ENCODE assay signal across 8 cellular contexts in genomic region chr4:4047202-4047601, GRCh38.
DNase-seq lines count a peak whose midpoint lies in the region; ATAC-seq and TF ChIP-seq lines count a peak whose summit lies in the region.
"Not testable (repeated sequence)": the region's sequence is repeated elsewhere in the genome, so short reads cannot be mapped to it uniquely, and the experiment has no call there.

No MANE protein-coding gene starts in this region.

- intact Hi-C loops in Caco-2 (cut with micrococcal nuclease; ENCODE audit: unreplicated experiment): not testable (repeated sequence)

- BruUV-seq in Caco-2 (replicated peaks; lab: Mats Ljungman, UMichigan): not testable (repeated sequence)

- not testable (repeated sequence) for H3K27me3 ChIP-seq in Caco-2 (replicated peaks; ENCODE audit: control insufficient read depth, insufficient read depth, low read length); HUES48 (ENCODE audit: control insufficient read depth, insufficient read depth, low read length); ectodermal cell (ENCODE audit: control insufficient read depth, insufficient read depth, low read length, poor library complexity, severe bottlenecking); iPS DF 6.9 (ENCODE audit: control insufficient read depth, insufficient read depth, low read length)

- H3K27ac ChIP-seq in HUES48 (ENCODE audit: low read depth, low read length) (peak overlapping the region; percentile 94), ectodermal cell (ENCODE audit: insufficient read depth, low read depth, low read length, poor library complexity, severe bottlenecking) (peak overlapping the region; percentile 36)
- not testable (repeated sequence) for H3K27ac ChIP-seq in iPS DF 6.9 (ENCODE audit: low read length)

- H3K4me1 ChIP-seq in Caco-2: peaks cover 13% of the 10 kb centered on the region
- not testable (repeated sequence) for H3K4me1 ChIP-seq in HUES48 (ENCODE audit: control insufficient read depth, insufficient read depth, low read length); ectodermal cell (ENCODE audit: control insufficient read depth, insufficient read depth, low read length); iPS DF 6.9 (ENCODE audit: control insufficient read depth, insufficient read depth, low read length)

- H3K27me3 Mint-ChIP-seq in Caco-2 (ENCODE audit: insufficient read depth, unreplicated experiment): not testable (repeated sequence)
- H3K27me3 Mint-ChIP-seq in activated T-cell treated with anti-CD3 and anti-CD28 coated beads, Interleukin-2, amount 50 U/mL, for 72 hours (ENCODE audit: low read depth): peaks cover 42% of the 10 kb centered on the region
- H3K27me3 Mint-ChIP-seq in nephron progenitor cell (ENCODE audit: low read depth, poor library complexity): peaks cover 11% of the 10 kb centered on the region
- H3K27me3 Mint-ChIP-seq in stimulated activated naive CD8-positive, alpha-beta T cell treated with anti-CD3 and anti-CD28 coated beads, Interleukin-15, amount 100 ng/mL, for 72 hours: peaks cover 59% of the 10 kb centered on the region

- CTCF ChIA-PET in Caco-2 (lab: Charles Lee): not testable (repeated sequence)

- peak overlapping the region; percentile 83 for H3K27ac Mint-ChIP-seq in Caco-2 (ENCODE audit: unreplicated experiment)
- not testable (repeated sequence) for H3K27ac Mint-ChIP-seq in activated T-cell treated with anti-CD3 and anti-CD28 coated beads, Interleukin-2, amount 50 U/mL, for 72 hours; stimulated activated naive CD8-positive, alpha-beta T cell treated with anti-CD3 and anti-CD28 coated beads, Interleukin-15, amount 100 ng/mL, for 72 hours
- peak overlapping the region; percentile 85 for H3K27ac Mint-ChIP-seq in nephron progenitor cell

- not testable (repeated sequence) for H3K4me3 ChIP-seq in Caco-2 (ENCODE audit: low read depth, low read length)
- peak overlapping the region; percentile 81 for H3K4me3 ChIP-seq in HUES48 (ENCODE audit: low read depth, low read length)
- H3K4me3 ChIP-seq in ectodermal cell (ENCODE audit: insufficient read depth, low read depth, low read length): peak overlapping the region; percentile 8
- peak overlapping the region; percentile 38; the same call in 1 of the 2 replicates for H3K4me3 ChIP-seq in iPS DF 6.9 (ENCODE audit: low read length)

- ATAC-seq in activated T-cell treated with anti-CD3 and anti-CD28 coated beads, Interleukin-2, amount 50 U/mL, for 72 hours (replicated peaks in 1 of 2); stimulated activated naive CD8-positive, alpha-beta T cell treated with anti-CD3 and anti-CD28 coated beads, Interleukin-15, amount 100 ng/mL, for 72 hours: not testable (repeated sequence)

- TF ChIP-seq CTCF in Caco-2 (IDR thresholded peaks at IDR 0.05; ENCODE audit: insufficient read depth in 1 of 2, low read depth in 1 of 2, low read length in 1 of 2, severe bottlenecking in 1 of 2, unreplicated experiment in 1 of 2); nephron progenitor cell (IDR thresholded peaks at IDR 0.05): not testable (repeated sequence)

- H3K4me3 Mint-ChIP-seq in Caco-2 (ENCODE audit: unreplicated experiment): peak overlapping the region; percentile 56
- H3K4me3 Mint-ChIP-seq in activated T-cell treated with anti-CD3 and anti-CD28 coated beads, Interleukin-2, amount 50 U/mL, for 72 hours: peak overlapping the region; percentile 41 to 57
- H3K4me3 Mint-ChIP-seq in nephron progenitor cell: peak overlapping the region; percentile 79
- peak overlapping the region; percentile 40 to 52 for H3K4me3 Mint-ChIP-seq in stimulated activated naive CD8-positive, alpha-beta T cell treated with anti-CD3 and anti-CD28 coated beads, Interleukin-15, amount 100 ng/mL, for 72 hours

- peaks cover 20% of the 10 kb centered on the region for H3K4me1 Mint-ChIP-seq in Caco-2 (ENCODE audit: low read depth, unreplicated experiment)
- H3K4me1 Mint-ChIP-seq in activated T-cell treated with anti-CD3 and anti-CD28 coated beads, Interleukin-2, amount 50 U/mL, for 72 hours (ENCODE audit: low read depth): peaks cover 15% of the 10 kb centered on the region
- H3K4me1 Mint-ChIP-seq in nephron progenitor cell: peaks cover 37% of the 10 kb centered on the region
- H3K4me1 Mint-ChIP-seq in stimulated activated naive CD8-positive, alpha-beta T cell treated with anti-CD3 and anti-CD28 coated beads, Interleukin-15, amount 100 ng/mL, for 72 hours: peaks cover 15% of the 10 kb centered on the region

- POLR2A ChIA-PET in Caco-2 (lab: Charles Lee): not testable (repeated sequence)

- H3K36me3 Mint-ChIP-seq in Caco-2 (ENCODE audit: insufficient read depth, unreplicated experiment); activated T-cell treated with anti-CD3 and anti-CD28 coated beads, Interleukin-2, amount 50 U/mL, for 72 hours (ENCODE audit: insufficient read depth in 2 of 2): not testable (repeated sequence)
- H3K36me3 Mint-ChIP-seq in nephron progenitor cell (ENCODE audit: low read depth): peaks cover 29% of the 10 kb centered on the region

- DNase-seq in Caco-2; activated T-cell treated with anti-CD3 and anti-CD28 coated beads, Interleukin-2, amount 50 U/mL, for 72 hours; iPS DF 6.9 (ENCODE audit: low read depth, low spot score); nephron progenitor cell; stimulated activated naive CD8-positive, alpha-beta T cell treated with anti-CD3 and anti-CD28 coated beads, Interleukin-15, amount 100 ng/mL, for 72 hours: not testable (repeated sequence)
- DNase-seq in islet precursor cell: peak; percentile 60

- H3K9me3 ChIP-seq in Caco-2; HUES48 (ENCODE audit: control insufficient read depth, insufficient read depth, low read length); ectodermal cell (ENCODE audit: control insufficient read depth, low read length); iPS DF 6.9 (ENCODE audit: control insufficient read depth, insufficient read depth, low read length): not testable (repeated sequence)

- 1% methylated on average over 5 of the region's 12 CpGs for WGBS in ectodermal cell, 2 experiments
- WGBS in iPS DF 6.9 (ENCODE audit: insufficient coverage, insufficient read length): no CpG with 5 or more reads among the region's 12 CpGs

- H3K9me3 Mint-ChIP-seq in Caco-2 (ENCODE audit: unreplicated experiment) (peaks cover 24% of the 10 kb centered on the region), nephron progenitor cell (peaks cover 24% of the 10 kb centered on the region)
- H3K9me3 Mint-ChIP-seq in activated T-cell treated with anti-CD3 and anti-CD28 coated beads, Interleukin-2, amount 50 U/mL, for 72 hours; stimulated activated naive CD8-positive, alpha-beta T cell treated with anti-CD3 and anti-CD28 coated beads, Interleukin-15, amount 100 ng/mL, for 72 hours: not testable (repeated sequence)

- not testable (repeated sequence) for H3K36me3 ChIP-seq in Caco-2 (ENCODE audit: control insufficient read depth, insufficient read depth, low read length); ectodermal cell (ENCODE audit: control insufficient read depth, insufficient read depth, low read length); iPS DF 6.9 (ENCODE audit: control insufficient read depth, insufficient read depth, low read length)
- peaks cover 29% of the 10 kb centered on the region for H3K36me3 ChIP-seq in HUES48 (ENCODE audit: control insufficient read depth, insufficient read depth, low read length)

- peak overlapping the region; percentile 77 for H3K9ac ChIP-seq in HUES48 (ENCODE audit: low read depth, low read length)
